ENCODE assay signal across 15 cellular contexts in genomic region chr3:79012946-79013362, GRCh38.
DNase-seq lines count a peak whose midpoint lies in the region; TF ChIP-seq lines count a peak whose summit lies in the region.
"Had no signal": no experiment of that assay in that cellular context is flagged by ENCODE, and none has a peak within 500 bp of the region (broad histone marks: within the 10 kb centered on the region; RNA-seq: fewer than 3 reads in every experiment).

No MANE protein-coding gene starts in this region.

- peaks cover 45% of the 10 kb centered on the region for H3K4me1 Mint-ChIP-seq in type B pancreatic cell (ENCODE audit: unreplicated experiment)

- intact Hi-C loops in esophagus squamous epithelium (cut with DNase I): no loop called here

- H3K4me1 ChIP-seq in esophagus squamous epithelium: peaks cover 0 to 61% (median 25%) of the 10 kb centered on the region in 3 donors
- H3K4me1 ChIP-seq: breast epithelium had no signal

- peaks cover 25% of the 10 kb centered on the region for H3K36me3 Mint-ChIP-seq in type B pancreatic cell

- H3K27me3 Mint-ChIP-seq in type B pancreatic cell: peaks cover 6% of the 10 kb centered on the region

- peak; percentile 45 for DNase-seq in NCI-H510A treated with DMSO at 0.1 percent for 48 hours (lab: John Stamatoyannopoulos, UW)
- DNase-seq in NCI-H510A (lab: John Stamatoyannopoulos, UW): no peak
- DNase-seq in WERI-Rb-1: no peak
- peak; percentile 76 for DNase-seq in medulla oblongata (ENCODE audit: extremely low spot score)
- DNase-seq in type B pancreatic cell (ENCODE audit: extremely low spot score, unreplicated experiment): no peak
- no peak for DNase-seq in ecto neural progenitor cell (ENCODE audit: low spot score)
- DNase-seq in NCI-H1092 (lab: John Stamatoyannopoulos, UW): no peak
- DNase-seq in esophagus squamous epithelium (lab: John Stamatoyannopoulos, UW): no peak
- DNase-seq: activated naive CD4-positive, alpha-beta T cell; DND-41; erythroblast; trophoblast cell had no signal

- TF ChIP-seq CTCF in WERI-Rb-1 (IDR thresholded peaks at IDR 0.05; ENCODE audit: low read depth, low read length): no peak
- no peak for TF ChIP-seq CTCF in type B pancreatic cell (conservative IDR thresholded peaks at IDR 0.05)
- TF ChIP-seq CTCF in esophagus squamous epithelium (IDR thresholded peaks at IDR 0.05): no peak

- peak overlapping the region; percentile 76 for H3K4me3 Mint-ChIP-seq in type B pancreatic cell

- H3K27me3 ChIP-seq in WERI-Rb-1 (ENCODE audit: insufficient read depth, low read depth, severe bottlenecking) (no peaks in the 10 kb centered on the region), esophagus squamous epithelium (no peaks in the 10 kb centered on the region)
- H3K27me3 ChIP-seq: breast epithelium had no signal

- H3K27ac Mint-ChIP-seq in type B pancreatic cell: no peak overlapping the region

- no peaks in the 10 kb centered on the region for H3K9me3 ChIP-seq in WERI-Rb-1 (ENCODE audit: severe bottlenecking)
- no peaks in the 10 kb centered on the region for H3K9me3 ChIP-seq in esophagus squamous epithelium
- H3K9me3 ChIP-seq: breast epithelium, HAP-1 had no signal

- H3K4me3 ChIP-seq in WERI-Rb-1 (ENCODE audit: low read depth, low read length) (peak overlapping the region; percentile 5; the same call in 1 of the 2 replicates), esophagus squamous epithelium (no peak overlapping the region)
- H3K4me3 ChIP-seq: breast epithelium, HAP-1 had no signal

- H3K36me3 ChIP-seq in WERI-Rb-1: peaks cover 9% of the 10 kb centered on the region
- H3K36me3 ChIP-seq in esophagus squamous epithelium: no peaks in the 10 kb centered on the region
- H3K36me3 ChIP-seq: breast epithelium, HAP-1 had no signal

- WGBS in esophagus squamous epithelium, 2 donors: 61 to 91% methylated on average over 2 of the region's 2 CpGs

- H3K27ac ChIP-seq in WERI-Rb-1 (peak overlapping the region; percentile 56), esophagus squamous epithelium (no peak overlapping the region)
- H3K27ac ChIP-seq: breast epithelium, KMS-11 had no signal

- no peak for TF ChIP-seq POLR2A in esophagus squamous epithelium (IDR thresholded peaks at IDR 0.05)

- H3K9me3 Mint-ChIP-seq in type B pancreatic cell: no peaks in the 10 kb centered on the region

Comparison
In these comparisons a context has a peak if more than half of its experiments do, and no peak if none do; other contexts are left out.
1. DNase-seq: peak in NCI-H510A treated with DMSO at 0.1 percent for 48 hours (single experiment) and medulla oblongata (single experiment); none in NCI-H510A (single experiment), WERI-Rb-1 (single experiment), type B pancreatic cell (single experiment), ecto neural progenitor cell (single experiment), NCI-H1092 (single experiment) and esophagus squamous epithelium (single experiment).